ENCODE assay signal across 19 cellular contexts in the genomic region with DNA sequence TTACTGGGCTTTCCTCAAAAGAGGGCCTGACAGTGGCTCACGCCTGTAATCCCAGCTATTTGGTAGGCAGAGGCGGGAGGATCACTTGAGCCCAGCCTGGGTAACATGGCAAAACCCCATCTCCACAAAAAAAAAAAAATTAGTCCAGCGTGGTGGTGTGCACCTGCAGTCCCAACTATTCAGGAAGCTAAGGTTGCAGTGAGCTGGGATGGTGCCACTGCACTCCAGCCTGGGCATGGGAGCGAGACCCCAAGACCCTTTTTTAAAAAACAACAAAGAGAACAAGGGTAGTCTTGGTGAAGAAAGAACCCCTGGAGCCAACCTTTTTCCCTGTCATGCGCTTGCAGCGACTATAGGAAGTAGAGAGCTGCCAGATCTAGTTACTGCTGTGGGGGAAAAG. TPM values are rescaled to one million over a fixed set of nuclear protein-coding genes. Genes with fewer than 3 reads are reported as not detected.
DNase-seq lines count a peak whose midpoint lies in the region; ATAC-seq and TF ChIP-seq lines count a peak whose summit lies in the region.
"Had no signal": no experiment of that assay in that cellular context is flagged by ENCODE, and none has a peak within 500 bp of the region (broad histone marks: within the 10 kb centered on the region; RNA-seq: fewer than 3 reads in every experiment).

No MANE protein-coding gene starts in this region.

- no peak for TF ChIP-seq POLR2A in lower leg skin (IDR thresholded peaks at IDR 0.05)

- TF ChIP-seq CTCF in left ventricle myocardium inferior (IDR thresholded peaks at IDR 0.05; ENCODE audit: borderline replicate concordance) = no peak
- no peak for TF ChIP-seq CTCF in Loucy (conservative IDR thresholded peaks at IDR 0.05; ENCODE audit: low read length)
- no peak for TF ChIP-seq CTCF in lower leg skin (IDR thresholded peaks at IDR 0.05)

- H3K4me3 ChIP-seq in left ventricle myocardium inferior (no peak overlapping the region), Loucy (ENCODE audit: low read length, poor library complexity, severe bottlenecking) (peak overlapping the region; percentile 76), subcutaneous abdominal adipose tissue (ENCODE audit: low read depth in 1 of 5, low read length in 5 of 5) (peak overlapping the region in 1 of 5 donors; percentile 15), lower leg skin (ENCODE audit: low read depth, poor library complexity, severe bottlenecking) (no peak overlapping the region)
- H3K4me3 ChIP-seq: cardiac muscle cell had no signal

- H3K27me3 Mint-ChIP-seq in activated naive CD8-positive, alpha-beta T cell treated with anti-CD3 and anti-CD28 coated beads for 36 hours = no peaks in the 10 kb centered on the region
- H3K27me3 Mint-ChIP-seq: activated CD4-positive, alpha-beta T cell treated with anti-CD3 and anti-CD28 coated beads for 36 hours; naive thymus-derived CD4-positive, alpha-beta T cell had no signal

- no peaks in the 10 kb centered on the region for H3K9me2 ChIP-seq in Loucy (replicated peaks; ENCODE audit: low read depth, low read length)

- H3K36me3 ChIP-seq in left ventricle myocardium inferior (no peaks in the 10 kb centered on the region), Loucy (ENCODE audit: insufficient read depth, low read length) (no peaks in the 10 kb centered on the region), subcutaneous abdominal adipose tissue (ENCODE audit: control insufficient read depth in 5 of 5, insufficient read depth in 5 of 5, low read length in 5 of 5) (no peaks in the 10 kb centered on the region)
- H3K36me3 ChIP-seq: cardiac muscle cell had no signal

- peak overlapping the region; percentile 1 for H3K4me3 Mint-ChIP-seq in activated naive CD8-positive, alpha-beta T cell treated with anti-CD3 and anti-CD28 coated beads for 36 hours

- H3K27me3 ChIP-seq in left ventricle myocardium inferior (ENCODE audit: low read depth) (no peaks in the 10 kb centered on the region), Loucy (ENCODE audit: insufficient read depth, low read length, poor library complexity, severe bottlenecking) (no peaks in the 10 kb centered on the region), subcutaneous abdominal adipose tissue (ENCODE audit: control insufficient read depth in 5 of 5, insufficient read depth in 4 of 5, low read length in 5 of 5) (no peaks in the 10 kb centered on the region)
- H3K27me3 ChIP-seq: cardiac muscle cell had no signal

- ATAC-seq in Right ventricle myocardium inferior = no peak
- ATAC-seq: activated CD4-positive, alpha-beta T cell treated with anti-CD3 and anti-CD28 coated beads for 36 hours; HCT116; naive thymus-derived CD4-positive, alpha-beta T cell had no signal

- H3K4me1 ChIP-seq in left ventricle myocardium inferior (peaks cover 35% of the 10 kb centered on the region), Loucy (ENCODE audit: insufficient read depth, low read length, poor library complexity, severe bottlenecking) (peaks cover 38% of the 10 kb centered on the region), subcutaneous abdominal adipose tissue (ENCODE audit: control insufficient read depth in 5 of 5, insufficient read depth in 5 of 5, low read length in 5 of 5) (peaks cover 0 to 25% (median 16%) of the 10 kb centered on the region in 5 donors)

- DNase-seq in left ventricle myocardium inferior (no peak), Right ventricle myocardium inferior (ENCODE audit: missing footprints) (no peak), lower leg skin (ENCODE audit: low spot score in 2 of 2) (no peak), DMS114 treated with DMSO at 0.1 percent for 48 hours (lab: John Stamatoyannopoulos, UW; ENCODE audit: unreplicated experiment) (no peak)
- no peak for DNase-seq in activated naive CD8-positive, alpha-beta T cell treated with anti-CD3 and anti-CD28 coated beads for 36 hours
- DNase-seq: activated CD4-positive, alpha-beta T cell treated with anti-CD3 and anti-CD28 coated beads for 36 hours; activated gamma-delta T cell; amygdala; DMS53; naive thymus-derived CD4-positive, alpha-beta T cell; NCI-H1436 treated with DMSO at 0.1 percent for 48 hours; NCI-H2171; NCI-H524 treated with DMSO at 0.1 percent for 48 hours; substantia nigra had no signal

- H3F3A ChIP-seq in Loucy (ENCODE audit: low read depth) = no peaks in the 10 kb centered on the region

- peaks cover 48% of the 10 kb centered on the region for H3K79me2 ChIP-seq in Loucy (ENCODE audit: insufficient read depth, low read length)

- H3K9me3 Mint-ChIP-seq in activated naive CD8-positive, alpha-beta T cell treated with anti-CD3 and anti-CD28 coated beads for 36 hours = no peaks in the 10 kb centered on the region

- peaks cover 27% of the 10 kb centered on the region for H3K36me3 Mint-ChIP-seq in activated naive CD8-positive, alpha-beta T cell treated with anti-CD3 and anti-CD28 coated beads for 36 hours

- H3K9me3 ChIP-seq in left ventricle myocardium inferior (replicated peaks) = no peaks in the 10 kb centered on the region
- no peaks in the 10 kb centered on the region for H3K9me3 ChIP-seq in Loucy (ENCODE audit: insufficient read depth, low read depth, low read length)
- no peaks in the 10 kb centered on the region for H3K9me3 ChIP-seq in subcutaneous abdominal adipose tissue (ENCODE audit: control insufficient read depth in 5 of 5, low read length in 5 of 5)

- peak overlapping the region; percentile 91 for H3K4me2 ChIP-seq in Loucy (ENCODE audit: low read depth, low read length, poor library complexity, severe bottlenecking)

- H3K4me1 Mint-ChIP-seq in activated naive CD8-positive, alpha-beta T cell treated with anti-CD3 and anti-CD28 coated beads for 36 hours = peaks cover 30% of the 10 kb centered on the region

- intact Hi-C loops in left ventricle myocardium inferior (cut with micrococcal nuclease) (no loop called here), Right ventricle myocardium inferior (cut with DNase I) (loop anchor here (5.0 kb wide), 4 partner anchors 52 to 173 kb away; a partner anchor contains a TSS), lower leg skin (cut with DNase I; ENCODE audit: low total_unique reads) (no loop called here)

- H3K27ac ChIP-seq in left ventricle myocardium inferior (replicated peaks) (peak overlapping the region; percentile 58), subcutaneous abdominal adipose tissue (ENCODE audit: low read depth, low read length) (peak overlapping the region; percentile 2)
- H3K27ac ChIP-seq: cardiac muscle cell, RWPE1 had no signal

- H3K9ac ChIP-seq in Loucy (ENCODE audit: low read depth, low read length, poor library complexity, severe bottlenecking) (peak overlapping the region; percentile 99), subcutaneous abdominal adipose tissue (ENCODE audit: low read length in 5 of 5) (no peak overlapping the region)

- no peak overlapping the region for H2AFZ ChIP-seq in Loucy (ENCODE audit: low read length)

- no peak overlapping the region for H3K27ac Mint-ChIP-seq in activated naive CD8-positive, alpha-beta T cell treated with anti-CD3 and anti-CD28 coated beads for 36 hours
- H3K27ac Mint-ChIP-seq: activated CD4-positive, alpha-beta T cell treated with anti-CD3 and anti-CD28 coated beads for 36 hours had no signal

- H4K20me1 ChIP-seq in Loucy (ENCODE audit: insufficient read depth, low read length, poor library complexity, severe bottlenecking) = peaks cover 31% of the 10 kb centered on the region

- WGBS in lower leg skin, 2 donors = 88 to 89% methylated on average over 6 of the region's 6 CpGs

RNA-seq across cellular contexts. Expression of a gene that starts 2.9 kb away (rescaled TPM):
- 2.0 TPM for total RNA-seq in left ventricle myocardium inferior
- 2.8 TPM for total RNA-seq in Right ventricle myocardium inferior
- 10 to 100 TPM; 18.9 to 21.6 TPM for total RNA-seq in activated naive CD8-positive, alpha-beta T cell treated with anti-CD3 and anti-CD28 coated beads for 36 hours
- total RNA-seq in lower leg skin = 1 to 10 TPM; 2.1 to 4.6 (median 3.1) TPM
